Comparison of ENCODE assay signal across 1 cellular context in the genomic region with DNA sequence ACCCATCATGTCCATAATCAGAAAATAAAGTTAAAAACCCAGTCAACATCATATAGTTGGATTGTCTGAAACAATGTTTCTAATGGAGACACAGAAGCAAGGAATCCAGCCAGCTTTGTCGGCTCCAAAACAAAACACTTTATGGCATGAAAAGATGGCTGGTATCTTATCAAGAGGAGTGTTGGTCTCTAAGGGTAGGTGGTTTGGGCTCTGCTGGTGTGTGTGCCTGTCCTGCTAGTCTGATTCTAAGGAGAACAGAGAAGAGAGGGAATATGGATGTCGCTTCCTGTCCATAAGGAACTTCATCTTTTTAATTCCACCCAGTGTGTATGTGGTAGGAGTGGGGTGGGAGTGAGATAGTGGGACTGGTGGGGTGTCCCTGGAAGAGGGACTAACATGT.
TF ChIP-seq lines count a peak whose summit lies in the region.

No MANE protein-coding gene starts in this region.

TF ChIP-seq in HepG2, 621 proteins besides CTCF, POLR2A, EP300 and RAD21:
- TF ChIP-seq ZFY (CRISPR knock-in tag; IDR thresholded peaks at IDR 0.05) (no peak), SIN3B (IDR thresholded peaks at IDR 0.05; ENCODE audit: low read length) (no peak), THAP11 (CRISPR knock-in tag; IDR thresholded peaks at IDR 0.05) (no peak), ZNF737 (CRISPR knock-in tag; IDR thresholded peaks at IDR 0.05; ENCODE audit: borderline replicate concordance) (no peak), ZFYVE20 (CRISPR knock-in tag; IDR thresholded peaks at IDR 0.05; ENCODE audit: borderline replicate concordance, low read depth) (no peak), ZNF432 (CRISPR knock-in tag; IDR thresholded peaks at IDR 0.05; ENCODE audit: borderline replicate concordance) (no peak), ZNF780A (CRISPR knock-in tag; IDR thresholded peaks at IDR 0.05) (no peak), ZNF513 (CRISPR knock-in tag; conservative IDR thresholded peaks at IDR 0.05) (no peak), ZZZ3 (CRISPR knock-in tag; IDR thresholded peaks at IDR 0.05; ENCODE audit: borderline replicate concordance) (no peak), NR2F2 (IDR thresholded peaks at IDR 0.05; ENCODE audit: borderline replicate concordance, low read depth) (no peak), MIER3 (CRISPR knock-in tag; IDR thresholded peaks at IDR 0.05; ENCODE audit: borderline replicate concordance) (no peak), ZNF598 (CRISPR knock-in tag; IDR thresholded peaks at IDR 0.05; ENCODE audit: borderline replicate concordance) (no peak), MTF2 (CRISPR knock-in tag; IDR thresholded peaks at IDR 0.05; ENCODE audit: borderline replicate concordance) (no peak), ZNF20 (CRISPR knock-in tag; IDR thresholded peaks at IDR 0.05) (no peak), CBX2 (IDR thresholded peaks at IDR 0.05; ENCODE audit: low read depth, low read length) (no peak), CBX2 (CRISPR knock-in tag; IDR thresholded peaks at IDR 0.05; ENCODE audit: low read depth) (no peak), SMAD9 (CRISPR knock-in tag; IDR thresholded peaks at IDR 0.05) (no peak)
- TF ChIP-seq, protein P1, sequence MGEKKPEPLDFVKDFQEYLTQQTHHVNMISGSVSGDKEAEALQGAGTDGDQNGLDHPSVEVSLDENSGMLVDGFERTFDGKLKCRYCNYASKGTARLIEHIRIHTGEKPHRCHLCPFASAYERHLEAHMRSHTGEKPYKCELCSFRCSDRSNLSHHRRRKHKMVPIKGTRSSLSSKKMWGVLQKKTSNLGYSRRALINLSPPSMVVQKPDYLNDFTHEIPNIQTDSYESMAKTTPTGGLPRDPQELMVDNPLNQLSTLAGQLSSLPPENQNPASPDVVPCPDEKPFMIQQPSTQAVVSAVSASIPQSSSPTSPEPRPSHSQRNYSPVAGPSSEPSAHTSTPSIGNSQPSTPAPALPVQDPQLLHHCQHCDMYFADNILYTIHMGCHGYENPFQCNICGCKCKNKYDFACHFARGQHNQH (CRISPR knock-in tag; IDR thresholded peaks at IDR 0.05): no peak
- TF ChIP-seq, protein P2, sequence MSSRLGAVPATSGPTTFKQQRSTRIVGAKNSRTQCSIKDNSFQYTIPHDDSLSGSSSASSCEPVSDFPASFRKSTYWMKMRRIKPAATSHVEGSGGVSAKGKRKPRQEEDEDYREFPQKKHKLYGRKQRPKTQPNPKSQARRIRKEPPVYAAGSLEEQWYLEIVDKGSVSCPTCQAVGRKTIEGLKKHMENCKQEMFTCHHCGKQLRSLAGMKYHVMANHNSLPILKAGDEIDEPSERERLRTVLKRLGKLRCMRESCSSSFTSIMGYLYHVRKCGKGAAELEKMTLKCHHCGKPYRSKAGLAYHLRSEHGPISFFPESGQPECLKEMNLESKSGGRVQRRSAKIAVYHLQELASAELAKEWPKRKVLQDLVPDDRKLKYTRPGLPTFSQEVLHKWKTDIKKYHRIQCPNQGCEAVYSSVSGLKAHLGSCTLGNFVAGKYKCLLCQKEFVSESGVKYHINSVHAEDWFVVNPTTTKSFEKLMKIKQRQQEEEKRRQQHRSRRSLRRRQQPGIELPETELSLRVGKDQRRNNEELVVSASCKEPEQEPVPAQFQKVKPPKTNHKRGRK (CRISPR knock-in tag; IDR thresholded peaks at IDR 0.05): no peak
